ENCODE assay signal across 8 cellular contexts in genomic region chr21:36104306-36105300, GRCh38. TPM values are rescaled to one million over a fixed set of nuclear protein-coding genes. Genes with fewer than 3 reads are reported as not detected.
A peak's percentile ranks its signal among the peaks of the same experiment; 100 is the strongest.
DNase-seq lines count a peak whose midpoint lies in the region; ATAC-seq and TF ChIP-seq lines count a peak whose summit lies in the region.

No MANE protein-coding gene starts in this region.

- H3K4me1 ChIP-seq in iPS-18a (ENCODE audit: control insufficient read depth, low read depth, low read length), result peaks cover 37% of the 10 kb centered on the region

- CTCF ChIA-PET in T-cell (lab: Charles Lee), result no interaction called here

- no peaks in the 10 kb centered on the region for H3K27me3 ChIP-seq in iPS-18a (ENCODE audit: control insufficient read depth, insufficient read depth, low read length)

- in situ Hi-C loops in astrocyte of the cerebellum (cut with HindIII; ENCODE audit: low sequenced_read_pairs), result no loop called here

- peak overlapping the region in 2 of 3 donors; percentile 5 to 7 for H3K4me3 Mint-ChIP-seq in T-cell

- no peaks in the 10 kb centered on the region for H3K9me3 Mint-ChIP-seq in T-cell

- TF ChIP-seq CTCF in astrocyte of the cerebellum (IDR thresholded peaks at IDR 0.05; ENCODE audit: low read depth, low read length, missing control alignments), result peak; percentile 62

- peaks cover 29 to 51% of the 10 kb centered on the region in 2 donors for H3K27me3 Mint-ChIP-seq in T-cell

- peak overlapping the region; percentile 10 for H3K4me3 ChIP-seq in astrocyte of the cerebellum (ENCODE audit: low read depth, low read length)
- H3K4me3 ChIP-seq in iPS-18a (ENCODE audit: low read length), result peak overlapping the region; percentile 74

- peak overlapping the region; percentile 51 for H3K27ac ChIP-seq in iPS-18a (ENCODE audit: low read length)

- peak; percentile 60 to 71 (median 65) for ATAC-seq in T-cell (replicated peaks in 1 of 4)
- no peak for ATAC-seq in GM21528 (IDR thresholded peaks at IDR 0.05; ENCODE audit: low FRiP score, unreplicated experiment)
- ATAC-seq in GM18868 (IDR thresholded peaks at IDR 0.05; ENCODE audit: unreplicated experiment), result no peak

- peaks cover 3% of the 10 kb centered on the region for H3K36me3 Mint-ChIP-seq in T-cell

- H3K4me1 Mint-ChIP-seq in T-cell, result peaks cover 0 to 6% (median 4%) of the 10 kb centered on the region in 3 donors

- POLR2A ChIA-PET in T-cell (lab: Charles Lee), result interaction anchor here in 1 of 2 donors (0.6 kb wide), 1 partner anchor 33 kb away, joined by 6 read pairs; no protein-coding TSS in a partner anchor

- H3K27ac Mint-ChIP-seq in T-cell, result no peak overlapping the region

- H3K9me3 ChIP-seq in iPS-18a (ENCODE audit: control insufficient read depth, low read depth, low read length), result peaks cover 7% of the 10 kb centered on the region

- DNase-seq in ELR (ENCODE audit: low read depth) (peak; percentile 28), T-cell (peak in 33 of 34 experiments; percentile 22 to 70 (median 46)), astrocyte of the cerebellum (ENCODE audit: low read depth) (peak; percentile 26), dedifferentiated amniotic fluid mesenchymal stem cell (ENCODE audit: extremely low spot score) (no peak)
- peak; percentile 49 for DNase-seq in stimulated activated CD4-positive, alpha-beta T cell treated with anti-CD3 and anti-CD28 coated beads, Interleukin-12 subunit alpha, Interleukin-12 subunit beta, amount 100 ng/mL, for 4 hours

- peak overlapping the region; percentile 68 for H3K9ac ChIP-seq in iPS-18a (ENCODE audit: low read length)

- H3K36me3 ChIP-seq in iPS-18a (ENCODE audit: control insufficient read depth, low read depth, low read length), result peaks cover 11% of the 10 kb centered on the region

RNA-seq across cellular contexts. Expression of gene CBR3, which starts 30.3 kb away (rescaled TPM):
- 10 to 100 TPM in 2 of 5 donors, 1 to 10 TPM in 2, under 1 TPM in 1; 0.85 to 16.1 (median 8.1) TPM for total RNA-seq in T-cell

RNA-seq across cellular contexts. Expression of gene CBR1, which starts 34.8 kb away (rescaled TPM):
- 10 to 100 TPM in 4 of 5 donors, 1 to 10 TPM in 1; 5.1 to 40.3 (median 21.1) TPM for total RNA-seq in T-cell

RNA-seq across cellular contexts. Expression of gene SETD4, which starts 44.3 kb away (rescaled TPM):
- total RNA-seq in T-cell, result 10 to 100 TPM; 16.5 to 36.4 (median 30.3) TPM

RNA-seq across cellular contexts. Expression of gene DOP1B, which starts 52.0 kb away (rescaled TPM):
- 10 to 100 TPM; 18.4 to 26.3 (median 23.1) TPM for total RNA-seq in T-cell

Comparison
In these comparisons a context has a peak if more than half of its experiments do, and no peak if none do; other contexts are left out.
1. ATAC-seq: peak in T-cell (4 of 4); none in GM21528 (single experiment) and GM18868 (single experiment).